ENCODE assay signal across 11 cellular contexts in the genomic region with DNA sequence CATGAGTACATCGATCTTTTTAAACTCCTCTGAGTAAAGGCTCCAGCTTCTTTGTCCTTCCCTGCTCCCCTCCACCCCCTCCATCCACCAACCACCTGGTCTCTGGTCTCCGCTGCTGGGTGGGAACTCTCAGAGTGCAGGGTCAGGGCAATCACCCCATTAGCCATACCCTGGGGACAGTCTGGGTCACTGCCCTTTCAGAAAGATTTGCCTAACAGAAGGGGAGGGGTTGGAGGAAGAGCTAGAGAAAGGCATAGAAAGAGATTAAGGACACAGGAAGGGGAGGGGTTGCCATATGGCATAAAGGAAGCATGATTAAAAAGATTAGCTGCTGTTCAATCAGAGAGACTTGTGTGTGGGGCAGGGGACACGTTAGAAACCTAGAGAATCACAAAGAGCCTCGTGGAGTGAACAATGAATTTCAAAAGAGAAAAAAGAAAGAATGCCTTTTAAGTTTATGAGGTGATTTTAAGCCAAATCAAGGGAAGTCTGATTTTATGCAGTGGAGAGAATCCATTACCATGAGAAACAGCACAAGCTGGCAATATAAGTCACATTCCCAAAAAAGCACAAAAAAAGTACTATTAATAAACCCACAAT.
DNase-seq lines count a peak whose midpoint lies in the region; ATAC-seq, FAIRE-seq and TF ChIP-seq lines count a peak whose summit lies in the region.
"Had no signal": no experiment of that assay in that cellular context is flagged by ENCODE, and none has a peak within 500 bp of the region (broad histone marks: within the 10 kb centered on the region; RNA-seq: fewer than 3 reads in every experiment).

No MANE protein-coding gene starts in this region.

- H3K4me2 ChIP-seq in GM12878 (ENCODE audit: control insufficient read depth, insufficient read depth), result 0 out of 2 replicates have a peak overlapping the region, but pooled peaks have one; percentile 25

- no peak for TF ChIP-seq RAD21 in GM12878 (IDR thresholded peaks at IDR 0.05; ENCODE audit: insufficient read depth, low read depth, low read length)

- no peak overlapping the region for H3K4me3 ChIP-seq in Caco-2 (ENCODE audit: low read depth, low read length)
- no peak overlapping the region for H3K4me3 ChIP-seq in GM12878
- no peak overlapping the region for H3K4me3 ChIP-seq in lower leg skin (ENCODE audit: low read depth, poor library complexity, severe bottlenecking)

- BruUV-seq in Caco-2 (replicated peaks; lab: Mats Ljungman, UMichigan), result no TSS peak
- BruUV-seq in GM12878 (replicated peaks; lab: Mats Ljungman, UMichigan), result no TSS peak

- no peaks in the 10 kb centered on the region for H3K27me3 Mint-ChIP-seq in Caco-2 (ENCODE audit: insufficient read depth, unreplicated experiment)
- no peaks in the 10 kb centered on the region for H3K27me3 Mint-ChIP-seq in activated CD8-positive, alpha-beta memory T cell treated with anti-CD3 and anti-CD28 coated beads, Interleukin-2, amount 10 ng/mL, durations not matched to agents 7 days and 5 days

- intact Hi-C loops in Caco-2 (cut with micrococcal nuclease; ENCODE audit: unreplicated experiment), result no loop called here
- intact Hi-C loops in GM12878 (cut with micrococcal nuclease; ENCODE audit: unreplicated experiment), result loop anchor here (2.0 kb wide), 1 partner anchor 74 kb away; no protein-coding TSS in a partner anchor
- intact Hi-C loops in lower leg skin (cut with DNase I; ENCODE audit: low total_unique reads), result no loop called here

- RAD21 ChIA-PET in GM12878 (lab: Charles Lee; ENCODE audit: unreplicated experiment), result interaction anchor here (0.6 to 4.6 kb wide), 16 partner anchors 8 to 144 kb away, joined by 3 to 27 read pairs (median 5); a partner anchor contains a TSS

- H3K4me3 Mint-ChIP-seq in Caco-2 (ENCODE audit: unreplicated experiment), result no peak overlapping the region
- H3K4me3 Mint-ChIP-seq in activated CD8-positive, alpha-beta memory T cell treated with anti-CD3 and anti-CD28 coated beads, Interleukin-2, amount 10 ng/mL, durations not matched to agents 7 days and 5 days, result no peak overlapping the region
- H3K4me3 Mint-ChIP-seq: CD14-positive monocyte had no signal

- no peaks in the 10 kb centered on the region for H4K20me1 ChIP-seq in GM12878 (ENCODE audit: control insufficient read depth, insufficient read depth)

- SMC1A ChIA-PET in GM12878 (lab: Charles Lee; ENCODE audit: uncharacterized antibody, unreplicated experiment), result interaction anchor here (0.6 to 14.2 kb wide), 17 partner anchors 8 to 154 kb away, joined by 3 to 403 read pairs (median 5); no protein-coding TSS in a partner anchor

- no peak for TF ChIP-seq POLR2A in GM12878 (IDR thresholded peaks at IDR 0.05; ENCODE audit: low read depth, low read length)
- no peak for TF ChIP-seq POLR2A in lower leg skin (IDR thresholded peaks at IDR 0.05)

- 20% methylated on average over 4 of the region's 4 CpGs for WGBS in GM12878 (ENCODE audit: insufficient coverage, insufficient replicate concordance, low lambda C conversion rate, missing lambda C conversion rate)
- 33% methylated on average over 4 of the region's 4 CpGs for WGBS in lower leg skin, 2 donors

- H3K9me3 Mint-ChIP-seq in Caco-2 (ENCODE audit: unreplicated experiment), result no peaks in the 10 kb centered on the region
- H3K9me3 Mint-ChIP-seq in activated CD8-positive, alpha-beta memory T cell treated with anti-CD3 and anti-CD28 coated beads, Interleukin-2, amount 10 ng/mL, durations not matched to agents 7 days and 5 days (ENCODE audit: low read depth), result no peaks in the 10 kb centered on the region

- H3K36me3 ChIP-seq in Caco-2 (ENCODE audit: control insufficient read depth, insufficient read depth, low read length) (no peaks in the 10 kb centered on the region), GM12878 (ENCODE audit: control insufficient read depth in 2 of 2, insufficient read depth in 2 of 2, low read length in 1 of 2) (no peaks in the 10 kb centered on the region)

- no peak overlapping the region for H3K9ac ChIP-seq in GM12878 (ENCODE audit: control insufficient read depth, insufficient read depth, low read length)

- no peak; a peak in 1 of 4 replicates for TF ChIP-seq EP300 in GM12878 (IDR thresholded peaks at IDR 0.05; ENCODE audit: borderline replicate concordance in 1 of 2, control insufficient read depth in 1 of 2, low read depth in 2 of 2, low read length in 2 of 2)

- ATAC-seq in GM19463 (IDR thresholded peaks at IDR 0.05; ENCODE audit: unreplicated experiment), result peak; percentile 78
- ATAC-seq in HG03196 (IDR thresholded peaks at IDR 0.05; ENCODE audit: unreplicated experiment), result peak; percentile 89
- ATAC-seq in GM12878, result peak; percentile 87
- ATAC-seq in activated CD8-positive, alpha-beta memory T cell treated with anti-CD3 and anti-CD28 coated beads, Interleukin-2, amount 10 ng/mL, durations not matched to agents 7 days and 5 days, result no peak
- ATAC-seq in HG02852 (IDR thresholded peaks at IDR 0.05; ENCODE audit: unreplicated experiment), result no peak

- in situ Hi-C loops in GM12878 (cut with MboI), result no loop called here

- no peaks in the 10 kb centered on the region for H3K9me3 ChIP-seq in Caco-2
- no peaks in the 10 kb centered on the region; the same call in 2 of the 3 replicates for H3K9me3 ChIP-seq in GM12878 (replicated peaks; ENCODE audit: control insufficient read depth, insufficient read depth, low read length)

- no peak overlapping the region for H3K27ac ChIP-seq in GM12878 (ENCODE audit: control insufficient read depth, insufficient read depth)

- CTCF ChIA-PET in Caco-2 (lab: Charles Lee) (interaction anchor here (1.1 kb wide), 1 partner anchor 56 kb away, joined by 4 read pairs; no protein-coding TSS in a partner anchor), GM12878 (lab: Yijun Ruan, JAX) (interaction anchor here (1.0 to 4.3 kb wide), 7 partner anchors 10 to 139 kb away, joined by 3 to 28 read pairs (median 4); no protein-coding TSS in a partner anchor)
- CTCF ChIA-PET in activated CD8-positive, alpha-beta memory T cell treated with anti-CD3 and anti-CD28 coated beads, Interleukin-2, amount 10 ng/mL, durations not matched to agents 7 days and 5 days (lab: Charles Lee), result interaction anchor here (0.7 to 0.9 kb wide), 2 partner anchors 8 to 363 kb away, joined by 3 to 4 read pairs; no protein-coding TSS in a partner anchor

- TF ChIP-seq CTCF in Caco-2 (IDR thresholded peaks at IDR 0.05; ENCODE audit: insufficient read depth in 1 of 2, low read depth in 1 of 2, low read length in 1 of 2, severe bottlenecking in 1 of 2, unreplicated experiment in 1 of 2) (no peak), GM12878 (IDR thresholded peaks at IDR 0.05 in 2 of 3, conservative IDR thresholded peaks at IDR 0.05 in 1 of 3; ENCODE audit: control insufficient read depth in 2 of 3, extremely low read depth in 1 of 3, insufficient read depth in 1 of 3, low read depth in 3 of 3, low read length in 3 of 3) (no peak), lower leg skin (IDR thresholded peaks at IDR 0.05) (no peak)

- H3K79me2 ChIP-seq in GM12878 (ENCODE audit: control insufficient read depth, insufficient read depth, low read length), result no peaks in the 10 kb centered on the region

- FAIRE-seq in GM12878 (lab: Jason Lieb, UNC) (no peak), frontal cortex (lab: Jason Lieb, UNC) (no peak)
- FAIRE-seq: colon, islet of Langerhans had no signal

- H3K27me3 ChIP-seq in Caco-2 (replicated peaks; ENCODE audit: control insufficient read depth, insufficient read depth, low read length), result no peaks in the 10 kb centered on the region
- H3K27me3 ChIP-seq in GM12878 (replicated peaks in 1 of 2; ENCODE audit: control insufficient read depth in 2 of 2, insufficient read depth in 2 of 2, low read length in 1 of 2), result no peaks in the 10 kb centered on the region

- peak overlapping the region; percentile 34 for H2AFZ ChIP-seq in GM12878 (ENCODE audit: control insufficient read depth, low read depth, low read length)

- H3K4me1 ChIP-seq in Caco-2 (peaks cover 13% of the 10 kb centered on the region; the same call in 1 of the 2 replicates), GM12878 (ENCODE audit: control insufficient read depth, insufficient read depth, low read length) (peaks cover 9% of the 10 kb centered on the region)

- peaks cover 9% of the 10 kb centered on the region for H3K4me1 Mint-ChIP-seq in Caco-2 (ENCODE audit: low read depth, unreplicated experiment)
- peaks cover 11% of the 10 kb centered on the region for H3K4me1 Mint-ChIP-seq in activated CD8-positive, alpha-beta memory T cell treated with anti-CD3 and anti-CD28 coated beads, Interleukin-2, amount 10 ng/mL, durations not matched to agents 7 days and 5 days

- no peaks in the 10 kb centered on the region for H3K36me3 Mint-ChIP-seq in Caco-2 (ENCODE audit: insufficient read depth, unreplicated experiment)
- H3K36me3 Mint-ChIP-seq in activated CD8-positive, alpha-beta memory T cell treated with anti-CD3 and anti-CD28 coated beads, Interleukin-2, amount 10 ng/mL, durations not matched to agents 7 days and 5 days, result no peaks in the 10 kb centered on the region
- H3K36me3 Mint-ChIP-seq: CD14-positive monocyte had no signal

- peak overlapping the region; percentile 26 for H3K27ac Mint-ChIP-seq in Caco-2 (ENCODE audit: unreplicated experiment)
- no peak overlapping the region for H3K27ac Mint-ChIP-seq in activated CD8-positive, alpha-beta memory T cell treated with anti-CD3 and anti-CD28 coated beads, Interleukin-2, amount 10 ng/mL, durations not matched to agents 7 days and 5 days

- POLR2A ChIA-PET in Caco-2 (lab: Charles Lee), result no interaction called here
- POLR2A ChIA-PET in GM12878 (lab: Charles Lee), result interaction anchor here (1.0 to 3.1 kb wide), 7 partner anchors 9 to 129 kb away, joined by 3 to 10 read pairs (median 4); no protein-coding TSS in a partner anchor

- DNase-seq in Caco-2 (no peak), GM12878 (ENCODE audit: low read depth, low spot score) (no peak), lower leg skin (ENCODE audit: low spot score in 2 of 2) (no peak), frontal cortex (ENCODE audit: low spot score in 2 of 2) (no peak)
- DNase-seq in activated CD8-positive, alpha-beta memory T cell treated with anti-CD3 and anti-CD28 coated beads, Interleukin-2, amount 10 ng/mL, durations not matched to agents 7 days and 5 days, result no peak

TF ChIP-seq in GM12878, 131 proteins besides CTCF, POLR2A, EP300 and RAD21 (continues in another document):
- TF ChIP-seq RFX5 (IDR thresholded peaks at IDR 0.05; ENCODE audit: low read depth, low read length) (no peak), FOXM1 (IDR thresholded peaks at IDR 0.05; ENCODE audit: low read depth, low read length) (no peak), ZZZ3 (IDR thresholded peaks at IDR 0.05; ENCODE audit: control insufficient read depth, insufficient read length, low read depth) (no peak)

Comparison
In these comparisons a context has a peak if more than half of its experiments do, and no peak if none do; other contexts are left out.
1. ATAC-seq: peak in GM19463 (single experiment), HG03196 (single experiment) and GM12878 (single experiment); none in activated CD8-positive, alpha-beta memory T cell treated with anti-CD3 and anti-CD28 coated beads, Interleukin-2, amount 10 ng/mL, durations not matched to agents 7 days and 5 days (single experiment) and HG02852 (single experiment).